9 cellular contexts compared by ENCODE assay signal in genomic region chr13:49097374-49097773, GRCh38.
DNase-seq lines count a peak whose midpoint lies in the region; ATAC-seq, FAIRE-seq and TF ChIP-seq lines count a peak whose summit lies in the region.
"Had no signal": no experiment of that assay in that cellular context is flagged by ENCODE, and none has a peak within 500 bp of the region (broad histone marks: within the 10 kb centered on the region; RNA-seq: fewer than 3 reads in every experiment).

No MANE protein-coding gene starts in this region.

- peak in 1 of 2 experiments; percentile 42; a peak in 1 of 5 replicates for TF ChIP-seq EP300 in A549 (IDR thresholded peaks at IDR 0.05)

- H3K18ac ChIP-seq in mesenchymal stem cell (ENCODE audit: low read depth in 1 of 2, low read length in 2 of 2) (no peak overlapping the region), neuronal stem cell (ENCODE audit: low read length) (no peak overlapping the region)

- H3K4ac ChIP-seq in mesenchymal stem cell (ENCODE audit: low read depth in 1 of 2, low read length in 2 of 2) (no peak overlapping the region), neuronal stem cell (ENCODE audit: low read length) (no peak overlapping the region)

- no peak for FAIRE-seq in A549 (lab: Jason Lieb, UNC)

- H3K36me3 ChIP-seq in mesenchymal stem cell (ENCODE audit: control insufficient read depth in 1 of 2, insufficient read depth in 2 of 2, low read depth in 1 of 2, low read length in 2 of 2) (no peaks in the 10 kb centered on the region), neuronal stem cell (replicated peaks in 1 of 2; ENCODE audit: control insufficient read depth in 2 of 2, insufficient read depth in 2 of 2, low read length in 2 of 2) (no peaks in the 10 kb centered on the region)

- no peak for TF ChIP-seq CTCF in A549 (IDR thresholded peaks at IDR 0.05)

- no peak overlapping the region for H3K23ac ChIP-seq in mesenchymal stem cell (ENCODE audit: low read length in 2 of 2)
- H3K23ac ChIP-seq in neuronal stem cell (ENCODE audit: low read depth, low read length, poor library complexity) = no peak overlapping the region

- H2AFZ ChIP-seq in mesenchymal stem cell (ENCODE audit: low read depth, low read length) (no peak overlapping the region), neuronal stem cell (ENCODE audit: low read length) (no peak overlapping the region)

- no peak overlapping the region for H2BK120ac ChIP-seq in mesenchymal stem cell (ENCODE audit: low read depth, low read length)
- H2BK120ac ChIP-seq in neuronal stem cell (ENCODE audit: low read depth, low read length) = no peak overlapping the region

- H4K8ac ChIP-seq in mesenchymal stem cell (ENCODE audit: low read length) (no peak overlapping the region), neuronal stem cell (ENCODE audit: low read depth, low read length) (no peak overlapping the region)

- H2BK5ac ChIP-seq in mesenchymal stem cell (ENCODE audit: low read depth, low read length, poor library complexity, severe bottlenecking) (no peak overlapping the region), neuronal stem cell (ENCODE audit: low read length) (no peak overlapping the region)

- ATAC-seq in A549 (peak in 1 of 2 experiments; percentile 49; a peak in 3 of 6 replicates), HG03280 (IDR thresholded peaks at IDR 0.05; ENCODE audit: unreplicated experiment) (no peak), GM18861 (IDR thresholded peaks at IDR 0.05; ENCODE audit: unreplicated experiment) (no peak)

- H3K4me2 ChIP-seq in A549 (peak overlapping the region; percentile 54; the same call in 2 of the 3 replicates), mesenchymal stem cell (ENCODE audit: low read length, poor library complexity, severe bottlenecking) (no peak overlapping the region), neuronal stem cell (ENCODE audit: insufficient read depth, low read length, poor library complexity, severe bottlenecking) (no peak overlapping the region)

- no peak overlapping the region for H2BK15ac ChIP-seq in mesenchymal stem cell (ENCODE audit: low read depth, poor library complexity, severe bottlenecking)
- H2BK15ac ChIP-seq in neuronal stem cell (ENCODE audit: low read length) = no peak overlapping the region

- peaks cover 6% of the 10 kb centered on the region for H3K79me1 ChIP-seq in mesenchymal stem cell (replicated peaks; ENCODE audit: low read length, poor library complexity, severe bottlenecking)
- H3K79me1 ChIP-seq in neuronal stem cell (ENCODE audit: low read depth, low read length) = no peaks in the 10 kb centered on the region

- TF ChIP-seq RAD21 in A549 (conservative IDR thresholded peaks at IDR 0.05 in 1 of 2, IDR thresholded peaks at IDR 0.05 in 1 of 2) = no peak

- H3K14ac ChIP-seq in mesenchymal stem cell (ENCODE audit: low read length in 2 of 2) = no peak overlapping the region
- no peak overlapping the region for H3K14ac ChIP-seq in neuronal stem cell (ENCODE audit: low read length)

- no peak overlapping the region for H3K4me3 ChIP-seq in A549
- H3K4me3 ChIP-seq in mesenchymal stem cell (ENCODE audit: insufficient read depth in 1 of 2, low read depth in 1 of 2, low read length in 2 of 2) = no peak overlapping the region
- no peak overlapping the region for H3K4me3 ChIP-seq in neuronal stem cell (ENCODE audit: low read length in 2 of 2)

- H2AK5ac ChIP-seq in mesenchymal stem cell (ENCODE audit: low read length, severe bottlenecking) (no peak overlapping the region), neuronal stem cell (ENCODE audit: low read depth, low read length) (no peak overlapping the region)

- 78% methylated on average over 2 of the region's 2 CpGs for WGBS in A549 (ENCODE audit: missing lambda C conversion rate)
- WGBS in mesenchymal stem cell = 100% methylated on average over 1 of the region's 2 CpGs
- WGBS in neuronal stem cell (ENCODE audit: extremely low coverage in 2 of 2, insufficient read length in 2 of 2, insufficient replicate concordance in 1 of 2), 2 donors = no CpG with 5 or more reads among the region's 2 CpGs

- H3K9me3 ChIP-seq in A549 (no peaks in the 10 kb centered on the region), mesenchymal stem cell (ENCODE audit: control insufficient read depth, low read length) (no peaks in the 10 kb centered on the region), neuronal stem cell (replicated peaks in 1 of 2; ENCODE audit: control insufficient read depth in 2 of 2, insufficient read depth in 1 of 2, low read depth in 1 of 2, low read length in 2 of 2) (no peaks in the 10 kb centered on the region)
- H3K9me3 ChIP-seq: Caco-2 had no signal

- H3K27me3 ChIP-seq in mesenchymal stem cell (ENCODE audit: control insufficient read depth in 1 of 2, insufficient read depth in 1 of 2, low read length in 2 of 2) = no peaks in the 10 kb centered on the region
- H3K27me3 ChIP-seq in neuronal stem cell (ENCODE audit: control insufficient read depth in 3 of 3, insufficient read depth in 3 of 3, low read depth in 1 of 3, low read length in 3 of 3) = no peaks in the 10 kb centered on the region

- DNase-seq in A549 (ENCODE audit: low read depth in 1 of 2, low spot score in 1 of 2) (peak in 1 of 2 experiments; percentile 25), NCI-H2081 treated with DMSO at 0.1 percent for 48 hours (lab: John Stamatoyannopoulos, UW) (peak; percentile 1), dermis microvascular lymphatic vessel endothelial cell (ENCODE audit: low read depth in 2 of 2) (peak; percentile 12 to 36), mesenchymal stem cell (peak; percentile 80), DMS 273 treated with DMSO at 0.1 percent for 48 hours (lab: John Stamatoyannopoulos, UW) (no peak), neuronal stem cell (ENCODE audit: low spot score) (no peak)
- DNase-seq: Caco-2 had no signal

- H3K4me1 ChIP-seq in A549 = peaks cover 30% of the 10 kb centered on the region
- H3K4me1 ChIP-seq in mesenchymal stem cell (ENCODE audit: control insufficient read depth, insufficient read depth, low read depth, low read length) = no peaks in the 10 kb centered on the region
- H3K4me1 ChIP-seq in neuronal stem cell (ENCODE audit: control insufficient read depth in 2 of 2, insufficient read depth in 1 of 2, low read depth in 1 of 2, low read length in 2 of 2) = peaks cover 0 to 6% of the 10 kb centered on the region in 2 donors

- CTCF ChIA-PET in A549 (lab: Yijun Ruan, JAX) = interaction anchor here (1.2 kb wide), 1 partner anchor 28 kb away, joined by 3 read pairs; no protein-coding TSS in a partner anchor

- H3K27ac ChIP-seq in A549 (peak overlapping the region; percentile 48 to 61; a peak in 5 of 6 replicates), mesenchymal stem cell (ENCODE audit: low read length, poor library complexity, severe bottlenecking) (no peak overlapping the region), neuronal stem cell (replicated peaks; ENCODE audit: low read length) (no peak overlapping the region)

- POLR2A ChIA-PET in A549 (lab: Yijun Ruan, JAX) = interaction anchor here (0.7 kb wide), 1 partner anchor 13 kb away, joined by 3 read pairs; no protein-coding TSS in a partner anchor

- H4K91ac ChIP-seq in mesenchymal stem cell (ENCODE audit: low read length) (no peak overlapping the region), neuronal stem cell (ENCODE audit: low read depth, low read length, poor library complexity) (no peak overlapping the region)

- H2BK12ac ChIP-seq in mesenchymal stem cell (ENCODE audit: low read length in 2 of 2) (no peak overlapping the region), neuronal stem cell (ENCODE audit: low read length) (no peak overlapping the region)

- H3K9ac ChIP-seq in mesenchymal stem cell (ENCODE audit: low read length) (peak overlapping the region; percentile 45), neuronal stem cell (ENCODE audit: low read depth, low read length, poor library complexity) (no peak overlapping the region)

- TF ChIP-seq POLR2A in A549 (IDR thresholded peaks at IDR 0.05; ENCODE audit: low read length) = no peak

TF ChIP-seq in A549, 52 proteins besides CTCF, POLR2A, EP300 and RAD21:
- no peak for TF ChIP-seq NR3C1 (IDR thresholded peaks at IDR 0.05)
- TF ChIP-seq HDAC2 (IDR thresholded peaks at IDR 0.05) = no peak
- no peak for TF ChIP-seq CBX2 (IDR thresholded peaks at IDR 0.05; ENCODE audit: borderline replicate concordance, low read depth)
- TF ChIP-seq BCL3 (IDR thresholded peaks at IDR 0.05) = no peak
- TF ChIP-seq ELK1 (IDR thresholded peaks at IDR 0.05; ENCODE audit: low read depth, low read length) = no peak
- no peak for TF ChIP-seq TP53 (CRISPR knock-in tag; IDR thresholded peaks at IDR 0.05)
TF ChIP-seq in A549: peak in this region for 0.

Comparison
In these comparisons a context has a peak if more than half of its experiments do, and no peak if none do; other contexts are left out.
1. DNase-seq: peak in NCI-H2081 treated with DMSO at 0.1 percent for 48 hours (single experiment), dermis microvascular lymphatic vessel endothelial cell (2 of 2) and mesenchymal stem cell (single experiment); none in DMS 273 treated with DMSO at 0.1 percent for 48 hours (single experiment) and neuronal stem cell (single experiment).
2. H3K27ac ChIP-seq: peak in A549 (2 of 2); none in mesenchymal stem cell (single experiment) and neuronal stem cell (single experiment).